Comparison of ENCODE assay signal across 5 cellular contexts in genomic region chr12:127720334-127720733, GRCh38.
"Had no signal": no experiment of that assay in that cellular context is flagged by ENCODE, and none has a peak within 500 bp of the region (broad histone marks: within the 10 kb centered on the region; RNA-seq: fewer than 3 reads in every experiment).

No MANE protein-coding gene starts in this region.

- H3K27me3 Mint-ChIP-seq: IgD-negative memory B cell had no signal

- H3K4me1 Mint-ChIP-seq: IgD-negative memory B cell had no signal

- DNase-seq: GM23248, GOT3, H7, HFFc6 had no signal

- H3K4me3 Mint-ChIP-seq: HFFc6, IgD-negative memory B cell had no signal

- H3K9me3 Mint-ChIP-seq: HFFc6 had no signal

- H3K27ac Mint-ChIP-seq: HFFc6, IgD-negative memory B cell had no signal

- H3K36me3 Mint-ChIP-seq: IgD-negative memory B cell had no signal
